Comparison of ENCODE assay signal across 12 cellular contexts in the genomic region with DNA sequence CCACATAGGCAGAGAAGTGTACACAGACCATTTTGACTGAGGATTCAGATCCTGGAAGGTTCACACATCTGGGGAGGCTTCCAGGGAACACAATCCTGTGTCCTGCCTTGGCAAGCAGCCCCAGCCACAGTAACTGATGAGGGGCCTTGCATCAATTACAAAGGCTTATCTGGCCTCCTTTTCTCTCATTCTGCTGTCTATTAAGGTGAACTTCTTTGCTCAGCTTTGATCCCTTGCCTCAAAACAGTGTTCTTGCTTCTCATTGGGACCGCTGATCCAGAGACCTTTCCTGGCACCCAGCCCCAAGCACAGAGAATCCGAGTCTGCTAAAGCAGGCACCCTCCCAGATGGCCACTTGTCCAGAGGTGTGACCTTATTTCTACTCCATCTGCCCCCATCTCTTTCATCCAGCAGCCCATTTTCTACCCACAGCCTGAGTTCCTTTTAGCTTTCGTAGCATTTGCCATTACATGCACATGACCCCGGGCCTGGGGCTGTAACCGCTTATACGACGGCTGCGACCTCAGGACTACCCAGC.
"Had no signal": no experiment of that assay in that cellular context is flagged by ENCODE, and none has a peak within 500 bp of the region (broad histone marks: within the 10 kb centered on the region; RNA-seq: fewer than 3 reads in every experiment).

No MANE protein-coding gene starts in this region.

- ATAC-seq: natural killer cell, T-helper 17 cell had no signal

- H3K9me3 Mint-ChIP-seq: activated naive CD4-positive, alpha-beta T cell treated with anti-CD3 and anti-CD28 coated beads, Interleukin-2, amount 50 U/mL, for 24 hours; natural killer cell had no signal

- H3K27me3 ChIP-seq: gastrocnemius medialis, stomach, uterus had no signal

- H3K27me3 Mint-ChIP-seq: activated naive CD4-positive, alpha-beta T cell treated with anti-CD3 and anti-CD28 coated beads, Interleukin-2, amount 50 U/mL, for 24 hours; T-helper 17 cell had no signal

- H3K4me3 ChIP-seq: gastrocnemius medialis, stomach, thoracic aorta, uterus had no signal

- H3K27ac ChIP-seq: gastrocnemius medialis, uterus had no signal

- H3K36me3 ChIP-seq: uterus had no signal

- H3K4me1 Mint-ChIP-seq: activated naive CD4-positive, alpha-beta T cell treated with anti-CD3 and anti-CD28 coated beads, Interleukin-2, amount 50 U/mL, for 24 hours had no signal

- H3K9me3 ChIP-seq: gastrocnemius medialis, thoracic aorta, uterus had no signal

- H3K4me3 Mint-ChIP-seq: activated naive CD4-positive, alpha-beta T cell treated with anti-CD3 and anti-CD28 coated beads, Interleukin-2, amount 50 U/mL, for 24 hours; natural killer cell; T-helper 17 cell had no signal

- DNase-seq: activated CD4-positive, alpha-beta T cell treated with anti-CD3 and anti-CD28 coated beads, Interleukin-2, amount 50 U/mL, for 4 hours; activated effector memory CD4-positive, alpha-beta T cell treated with Interleukin-2 at 50 U/mL for 16 hours; activated T-cell treated with anti-CD3 and anti-CD28 coated beads, Interleukin-2, amount 50 U/mL, for 1 hour; amygdala; gastrocnemius medialis; natural killer cell; stimulated activated CD4-positive, alpha-beta T cell treated with anti-CD3 and anti-CD28 coated beads, Interleukin-4, amount 100 ng/mL, for 4 hours; stomach; T-helper 17 cell; uterus had no signal

- H3K27ac Mint-ChIP-seq: activated naive CD4-positive, alpha-beta T cell treated with anti-CD3 and anti-CD28 coated beads, Interleukin-2, amount 50 U/mL, for 24 hours; natural killer cell; T-helper 17 cell had no signal
